ENCODE assay signal across 26 cellular contexts in the genomic region with DNA sequence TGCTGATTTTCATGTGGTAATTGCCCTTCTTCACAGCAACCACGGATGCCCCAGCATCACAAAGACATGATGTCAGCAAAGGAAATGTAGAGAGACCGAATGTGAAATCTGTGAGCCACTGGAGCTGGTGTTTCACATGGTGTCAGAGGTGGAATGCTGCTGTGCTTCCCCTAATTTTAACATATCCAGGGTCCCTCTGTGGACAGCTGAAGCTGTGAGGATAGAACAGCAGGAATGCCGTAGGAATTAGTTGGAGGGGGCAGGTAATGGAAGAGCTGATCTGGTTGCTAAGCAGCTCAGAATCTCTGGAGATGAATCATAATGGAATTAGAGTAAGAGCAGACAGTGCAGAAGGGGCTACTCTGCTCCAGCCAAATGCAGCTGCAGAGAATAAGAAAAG.
"Had no signal": no experiment of that assay in that cellular context is flagged by ENCODE, and none has a peak within 500 bp of the region (broad histone marks: within the 10 kb centered on the region; RNA-seq: fewer than 3 reads in every experiment).

No MANE protein-coding gene starts in this region.

- H3K36me3 Mint-ChIP-seq: IgD-negative memory B cell had no signal

- H3K4me3 Mint-ChIP-seq: activated B cell treated with CpG ODN at 0.5 μM for 24 hours; activated CD4-positive, alpha-beta T cell treated with anti-CD3 and anti-CD28 coated beads, Interleukin-2, amount 10 ng/mL, durations not matched to agents 24 days and 14 days; activated CD8-positive, alpha-beta memory T cell treated with anti-CD3 and anti-CD28 coated beads, Interleukin-2, amount 10 ng/mL, durations not matched to agents 7 days and 5 days; activated naive CD4-positive, alpha-beta T cell treated with anti-CD3 and anti-CD28 coated beads for 36 hours; activated naive CD8-positive, alpha-beta T cell; activated T-cell treated with anti-CD3 and anti-CD28 coated beads, Interleukin-2, amount 50 U/mL, for 24 hours; IgD-negative memory B cell; T-cell had no signal

- H3K4me1 Mint-ChIP-seq: activated B cell treated with CpG ODN at 0.5 μM for 24 hours; activated CD4-positive, alpha-beta T cell treated with anti-CD3 and anti-CD28 coated beads, Interleukin-2, amount 10 ng/mL, durations not matched to agents 24 days and 14 days; activated CD8-positive, alpha-beta memory T cell treated with anti-CD3 and anti-CD28 coated beads, Interleukin-2, amount 10 ng/mL, durations not matched to agents 7 days and 5 days; IgD-negative memory B cell; T-cell had no signal

- DNase-seq: activated B cell treated with CpG ODN at 0.5 μM for 24 hours; activated CD4-positive, alpha-beta T cell treated with anti-CD3 and anti-CD28 coated beads for 1 hour; activated CD4-positive, alpha-beta T cell treated with anti-CD3 and anti-CD28 coated beads, Interleukin-2, amount 10 ng/mL, durations not matched to agents 24 days and 14 days; activated CD4-positive, alpha-beta T cell treated with anti-CD3 and anti-CD28 coated beads, Interleukin-2, amount 50 U/mL, for 48 hours; activated CD8-positive, alpha-beta memory T cell treated with anti-CD3 and anti-CD28 coated beads, Interleukin-2, amount 10 ng/mL, durations not matched to agents 7 days and 5 days; activated effector memory CD4-positive, alpha-beta T cell treated with anti-CD3 and anti-CD28 coated beads, Interleukin-2, amount 50 U/mL, for 16 hours; activated naive CD4-positive, alpha-beta T cell treated with anti-CD3 and anti-CD28 coated beads for 36 hours; activated T-cell treated with anti-CD3 and anti-CD28 coated beads, Interleukin-2, amount 50 U/mL, for 24 hours; brain microvascular endothelial cell; KG1; NCI-H1048; NCI-H146; NCI-H187 treated with DMSO at 0.1 percent for 48 hours; NCI-H2171; NCI-H345; NCI-H510A; NCI-H526 treated with DMSO at 0.1 percent for 48 hours; Peyer's patch; Right ventricle myocardium superior; T-cell; T-helper 2 cell; T1000 had no signal

- H3K27me3 Mint-ChIP-seq: activated B cell treated with CpG ODN at 0.5 μM for 24 hours; activated CD4-positive, alpha-beta T cell treated with anti-CD3 and anti-CD28 coated beads, Interleukin-2, amount 10 ng/mL, durations not matched to agents 24 days and 14 days; activated CD8-positive, alpha-beta memory T cell treated with anti-CD3 and anti-CD28 coated beads, Interleukin-2, amount 10 ng/mL, durations not matched to agents 7 days and 5 days; activated naive CD8-positive, alpha-beta T cell; activated T-cell treated with anti-CD3 and anti-CD28 coated beads, Interleukin-2, amount 50 U/mL, for 24 hours; IgD-negative memory B cell; T-cell had no signal

- ATAC-seq: activated CD8-positive, alpha-beta memory T cell treated with anti-CD3 and anti-CD28 coated beads, Interleukin-2, amount 10 ng/mL, durations not matched to agents 7 days and 5 days; T-cell had no signal

- H3K27me3 ChIP-seq: brain microvascular endothelial cell, cardiac muscle cell, Peyer's patch, SJSA1 had no signal

- H3K4me3 ChIP-seq: cardiac muscle cell, Peyer's patch, SJSA1 had no signal

- H3K36me3 ChIP-seq: brain microvascular endothelial cell, cardiac muscle cell, Peyer's patch, SJSA1 had no signal

- H3K27ac Mint-ChIP-seq: activated B cell treated with CpG ODN at 0.5 μM for 24 hours; activated CD4-positive, alpha-beta T cell treated with anti-CD3 and anti-CD28 coated beads, Interleukin-2, amount 10 ng/mL, durations not matched to agents 24 days and 14 days; activated CD8-positive, alpha-beta memory T cell treated with anti-CD3 and anti-CD28 coated beads, Interleukin-2, amount 10 ng/mL, durations not matched to agents 7 days and 5 days; activated naive CD4-positive, alpha-beta T cell treated with anti-CD3 and anti-CD28 coated beads for 36 hours; activated naive CD8-positive, alpha-beta T cell; activated T-cell treated with anti-CD3 and anti-CD28 coated beads, Interleukin-2, amount 50 U/mL, for 24 hours; IgD-negative memory B cell; T-cell had no signal

- H3K4me1 ChIP-seq: Peyer's patch, SJSA1 had no signal
